Comparison of ENCODE assay signal across 13 cellular contexts in genomic region chr3:64048631-64049061, GRCh38. TPM values are rescaled to one million over a fixed set of nuclear protein-coding genes. Genes with fewer than 3 reads are reported as not detected.
DNase-seq lines count a peak whose midpoint lies in the region; ATAC-seq and TF ChIP-seq lines count a peak whose summit lies in the region.
"Had no signal": no experiment of that assay in that cellular context is flagged by ENCODE, and none has a peak within 500 bp of the region (broad histone marks: within the 10 kb centered on the region; RNA-seq: fewer than 3 reads in every experiment).

No MANE protein-coding gene starts in this region.

- H3K79me2 ChIP-seq in GM23338 (replicated peaks; ENCODE audit: insufficient read depth) (no peaks in the 10 kb centered on the region), hepatocyte (no peaks in the 10 kb centered on the region)

- H3K4me3 Mint-ChIP-seq in GM23338, result no peak overlapping the region; the same call in 2 of the 3 replicates
- no peak overlapping the region for H3K4me3 Mint-ChIP-seq in activated T-helper 2 cell treated with anti-CD3 and anti-CD28 coated beads, Interferon-gamma antibody, Interleukin-2, Interleukin-4, amounts not matched to agents 10 μg/mL and 5 μg/mL and 100 μg/mL, durations not matched to agents 14 hours and 24 hours and 36 hours (ENCODE audit: low read depth)
- H3K4me3 Mint-ChIP-seq: CD4-positive, CD25-positive, alpha-beta regulatory T cell had no signal

- intact Hi-C loops in activated T-helper 2 cell treated with anti-CD3 and anti-CD28 coated beads, Interferon-gamma antibody, Interleukin-2, Interleukin-4, amounts not matched to agents 10 μg/mL and 5 μg/mL and 100 μg/mL, durations not matched to agents 14 hours and 24 hours and 36 hours (cut with micrococcal nuclease), result no loop called here

- no peaks in the 10 kb centered on the region for H3K9me3 ChIP-seq in hepatocyte (ENCODE audit: low read depth)

- H3K27ac Mint-ChIP-seq in GM23338, result no peak overlapping the region
- H3K27ac Mint-ChIP-seq in activated T-helper 2 cell treated with anti-CD3 and anti-CD28 coated beads, Interferon-gamma antibody, Interleukin-2, Interleukin-4, amounts not matched to agents 10 μg/mL and 5 μg/mL and 100 μg/mL, durations not matched to agents 14 hours and 24 hours and 36 hours, result peak overlapping the region; percentile 47
- H3K27ac Mint-ChIP-seq: CD4-positive, CD25-positive, alpha-beta regulatory T cell had no signal

- H3K4me1 ChIP-seq in GM23338 (ENCODE audit: insufficient read depth) (peaks cover 27% of the 10 kb centered on the region), hepatocyte (ENCODE audit: insufficient read depth) (no peaks in the 10 kb centered on the region)

- peaks cover 30% of the 10 kb centered on the region for H3K4me1 Mint-ChIP-seq in GM23338
- H3K4me1 Mint-ChIP-seq in activated T-helper 2 cell treated with anti-CD3 and anti-CD28 coated beads, Interferon-gamma antibody, Interleukin-2, Interleukin-4, amounts not matched to agents 10 μg/mL and 5 μg/mL and 100 μg/mL, durations not matched to agents 14 hours and 24 hours and 36 hours (ENCODE audit: low read depth), result peaks cover 14% of the 10 kb centered on the region
- H3K4me1 Mint-ChIP-seq: CD4-positive, CD25-positive, alpha-beta regulatory T cell had no signal

- H3F3A ChIP-seq in GM23338 (replicated peaks; ENCODE audit: low read depth), result no peaks in the 10 kb centered on the region

- no peaks in the 10 kb centered on the region for H3K36me3 Mint-ChIP-seq in GM23338 (ENCODE audit: low read depth)
- H3K36me3 Mint-ChIP-seq in activated T-helper 2 cell treated with anti-CD3 and anti-CD28 coated beads, Interferon-gamma antibody, Interleukin-2, Interleukin-4, amounts not matched to agents 10 μg/mL and 5 μg/mL and 100 μg/mL, durations not matched to agents 14 hours and 24 hours and 36 hours (ENCODE audit: low read depth), result no peaks in the 10 kb centered on the region
- H3K36me3 Mint-ChIP-seq: CD4-positive, CD25-positive, alpha-beta regulatory T cell had no signal

- peak; percentile 48 for DNase-seq in AG09319 (ENCODE audit: extremely low read depth, low read depth)
- peak; percentile 22 for DNase-seq in GM23338 (ENCODE audit: low spot score)
- no peak for DNase-seq in activated T-helper 2 cell treated with anti-CD3 and anti-CD28 coated beads, Interferon-gamma antibody, Interleukin-2, Interleukin-4, amounts not matched to agents 10 μg/mL and 5 μg/mL and 100 μg/mL, durations not matched to agents 14 hours and 24 hours and 36 hours (ENCODE audit: low spot score)
- DNase-seq in hepatocyte (ENCODE audit: low spot score), result no peak
- DNase-seq in NCI-H524 (lab: John Stamatoyannopoulos, UW), result no peak
- no peak for DNase-seq in ureter (ENCODE audit: low spot score)
- no peak for DNase-seq in RKO (ENCODE audit: low spot score)
- DNase-seq: CD4-positive, CD25-positive, alpha-beta regulatory T cell; MM.1S; PC-9; stimulated activated CD4-positive, alpha-beta T cell treated with anti-CD3 and anti-CD28 coated beads, Interleukin-4, amount 100 ng/mL, for 4 hours had no signal

- H3K4me3 ChIP-seq in GM23338 (no peak overlapping the region), hepatocyte (no peak overlapping the region)
- H3K4me3 ChIP-seq: PC-9 had no signal

- H3K9me3 Mint-ChIP-seq in GM23338, result no peaks in the 10 kb centered on the region
- no peaks in the 10 kb centered on the region for H3K9me3 Mint-ChIP-seq in activated T-helper 2 cell treated with anti-CD3 and anti-CD28 coated beads, Interferon-gamma antibody, Interleukin-2, Interleukin-4, amounts not matched to agents 10 μg/mL and 5 μg/mL and 100 μg/mL, durations not matched to agents 14 hours and 24 hours and 36 hours

- H3K4me2 ChIP-seq in GM23338 (peak overlapping the region; percentile 61), hepatocyte (no peak overlapping the region)
- H3K4me2 ChIP-seq: PC-9 had no signal

- H2AFZ ChIP-seq in GM23338 (peak overlapping the region; percentile 84; the same call in 1 of the 2 replicates), hepatocyte (no peak overlapping the region)
- H2AFZ ChIP-seq: PC-9 had no signal

- H3K9me2 ChIP-seq in GM23338 (ENCODE audit: insufficient read depth) (no peaks in the 10 kb centered on the region), hepatocyte (replicated peaks; ENCODE audit: insufficient read depth) (no peaks in the 10 kb centered on the region)

- H3K27me3 ChIP-seq in GM23338 (ENCODE audit: insufficient read depth), result no peaks in the 10 kb centered on the region
- no peaks in the 10 kb centered on the region for H3K27me3 ChIP-seq in hepatocyte

- WGBS in hepatocyte (ENCODE audit: low lambda C conversion rate, missing lambda C conversion rate), result 57% methylated on average over 3 of the region's 3 CpGs

- no peak for TF ChIP-seq CTCF in AG09319 (IDR thresholded peaks at IDR 0.05; ENCODE audit: low read depth, low read length)
- no peak for TF ChIP-seq CTCF in GM23338 (conservative IDR thresholded peaks at IDR 0.05; ENCODE audit: low read depth in 2 of 2)
- no peak for TF ChIP-seq CTCF in hepatocyte (IDR thresholded peaks at IDR 0.05; ENCODE audit: poor library complexity)

- H3K27me3 Mint-ChIP-seq in GM23338 (ENCODE audit: insufficient read depth, low read depth, poor library complexity), result no peaks in the 10 kb centered on the region
- H3K27me3 Mint-ChIP-seq in activated T-helper 2 cell treated with anti-CD3 and anti-CD28 coated beads, Interferon-gamma antibody, Interleukin-2, Interleukin-4, amounts not matched to agents 10 μg/mL and 5 μg/mL and 100 μg/mL, durations not matched to agents 14 hours and 24 hours and 36 hours (ENCODE audit: low read depth), result peaks cover 7% of the 10 kb centered on the region

- ATAC-seq in GM23338 (peak; percentile 49), GM21367 (IDR thresholded peaks at IDR 0.05; ENCODE audit: unreplicated experiment) (no peak)

- H3K36me3 ChIP-seq in GM23338 (ENCODE audit: insufficient read depth) (no peaks in the 10 kb centered on the region), hepatocyte (replicated peaks; ENCODE audit: insufficient read depth, low read depth) (no peaks in the 10 kb centered on the region)

- H3K27ac ChIP-seq in GM23338 (ENCODE audit: low read depth) (no peak overlapping the region), hepatocyte (peak overlapping the region; percentile 15)
- H3K27ac ChIP-seq: epithelial cell of prostate, PC-9 had no signal

- H4K20me1 ChIP-seq in GM23338 (replicated peaks; ENCODE audit: insufficient read depth) (no peaks in the 10 kb centered on the region), hepatocyte (ENCODE audit: insufficient read depth, poor library complexity, severe bottlenecking) (no peaks in the 10 kb centered on the region)

TF ChIP-seq in GM23338, 12 proteins besides CTCF, POLR2A, EP300 and RAD21:
- no peak for TF ChIP-seq JUNB (IDR thresholded peaks at IDR 0.05; ENCODE audit: unreplicated experiment)
- TF ChIP-seq CREB1 (CRISPR knock-in tag; IDR thresholded peaks at IDR 0.05; ENCODE audit: low read depth), result no peak
- no peak for TF ChIP-seq ZNF331 (CRISPR knock-in tag; IDR thresholded peaks at IDR 0.05; ENCODE audit: low read depth)
- TF ChIP-seq STAT1 (IDR thresholded peaks at IDR 0.05; ENCODE audit: unreplicated experiment), result no peak
- no peak for TF ChIP-seq ZNF114 (CRISPR knock-in tag; IDR thresholded peaks at IDR 0.05)

RNA-seq across cellular contexts. Expression of gene PSMD6, which starts 25.4 kb away (rescaled TPM):
- total RNA-seq in GM23338 (2014; rRNA removed; shearing (Covaris generic)), result 98.1 and 108 TPM in 2 replicates
- polyA plus RNA-seq in GM23338 (2016; fragmentation: Nextera tagmentation; extraction: Ambion mirVana) (195 and 205 TPM in 2 replicates), hepatocyte (104 and 111 TPM in 2 replicates)
- total RNA-seq in activated T-helper 2 cell treated with anti-CD3 and anti-CD28 coated beads, Interferon-gamma antibody, Interleukin-2, Interleukin-4, amounts not matched to agents 10 μg/mL and 5 μg/mL and 100 μg/mL, durations not matched to agents 14 hours and 24 hours and 36 hours, result 125 and 131 TPM in 2 replicates
- total RNA-seq in hepatocyte (99.6 and 101 TPM in 2 replicates), ureter (69.6 TPM)

Comparison
In these comparisons a context has a peak if more than half of its experiments do, and no peak if none do; other contexts are left out.
1. DNase-seq: peak in AG09319 (single experiment) and GM23338 (single experiment); none in activated T-helper 2 cell treated with anti-CD3 and anti-CD28 coated beads, Interferon-gamma antibody, Interleukin-2, Interleukin-4, amounts not matched to agents 10 μg/mL and 5 μg/mL and 100 μg/mL, durations not matched to agents 14 hours and 24 hours and 36 hours (single experiment), hepatocyte (single experiment), NCI-H524 (0 of 2), ureter (single experiment) and RKO (single experiment).